In the genomic region with DNA sequence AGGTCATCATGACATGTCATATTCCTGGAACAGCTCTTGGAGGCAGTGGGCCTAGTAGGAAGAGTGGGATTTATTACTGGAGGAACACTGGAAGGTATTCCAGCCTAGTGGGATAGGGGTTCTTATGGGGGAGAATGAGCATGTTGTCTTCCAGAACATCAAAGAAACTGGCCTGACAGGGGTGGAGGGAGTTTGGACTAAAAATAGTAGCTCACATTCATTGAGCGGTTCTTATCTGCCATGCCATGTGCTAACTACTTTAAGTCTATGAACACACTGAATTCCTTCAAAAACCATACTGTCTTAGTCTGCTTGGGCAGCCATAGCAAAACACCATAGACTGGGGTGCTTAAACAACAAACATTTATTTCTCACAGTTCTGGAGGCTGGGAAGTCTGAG, we compare ENCODE assay signal across 29 cellular contexts.
"Had no signal": no experiment of that assay in that cellular context is flagged by ENCODE, and none has a peak within 500 bp of the region (broad histone marks: within the 10 kb centered on the region; RNA-seq: fewer than 3 reads in every experiment).

No MANE protein-coding gene starts in this region.

- H3K4me2 ChIP-seq: hepatocyte had no signal

- H3K27me3 Mint-ChIP-seq: dendritic cell treated with granulocyte-macrophage colony-stimulating factor and Interleukin-4, amounts not matched to agents 40 ng/mL and 50 ng/mL, for 4 days; effector memory CD8-positive, alpha-beta T cell had no signal

- H3K4me3 Mint-ChIP-seq: dendritic cell treated with granulocyte-macrophage colony-stimulating factor and Interleukin-4, amounts not matched to agents 40 ng/mL and 50 ng/mL, for 4 days; effector memory CD8-positive, alpha-beta T cell; endodermal cell had no signal

- FAIRE-seq: endometrium, endothelial cell of umbilical vein, frontal cortex had no signal

- H3K9me3 Mint-ChIP-seq: endodermal cell had no signal

- H3K4me3 ChIP-seq: colonic mucosa, coronary artery, dorsolateral prefrontal cortex, esophagus muscularis mucosa, esophagus squamous epithelium, gastrocnemius medialis, gastroesophageal sphincter, heart left ventricle, heart right ventricle, hepatocyte had no signal

- H3K4me1 ChIP-seq: colonic mucosa, esophagus muscularis mucosa, esophagus squamous epithelium, foreskin keratinocyte, gastrocnemius medialis, gastroesophageal sphincter, heart left ventricle, heart right ventricle had no signal

- DNase-seq: colonic mucosa; cortex of kidney; dermis blood vessel endothelial cell; dorsolateral prefrontal cortex; effector CD4-positive, alpha-beta T cell; effector CD8-positive, alpha-beta T cell; effector memory CD4-positive, alpha-beta T cell; effector memory CD8-positive, alpha-beta T cell; endodermal cell; erythroblast; esophagus squamous epithelium; foreskin fibroblast; foreskin keratinocyte; foreskin melanocyte; gastrocnemius medialis; glutamatergic neuron; head of caudate nucleus; heart left ventricle; heart right ventricle had no signal

- H3K27ac ChIP-seq: colonic mucosa, coronary artery, dorsolateral prefrontal cortex, epithelial cell of prostate, esophagus muscularis mucosa, esophagus squamous epithelium, foreskin keratinocyte, gastrocnemius medialis, gastroesophageal sphincter, heart left ventricle, heart right ventricle, hepatocyte had no signal

- H2AFZ ChIP-seq: hepatocyte had no signal

- H3K36me3 ChIP-seq: colonic mucosa, esophagus muscularis mucosa, esophagus squamous epithelium, gastrocnemius medialis, gastroesophageal sphincter, heart left ventricle, heart right ventricle had no signal

- H3K27me3 ChIP-seq: colonic mucosa, dorsolateral prefrontal cortex, esophagus muscularis mucosa, esophagus squamous epithelium, foreskin keratinocyte, gastrocnemius medialis, gastroesophageal sphincter, heart left ventricle, heart right ventricle, hepatocyte had no signal

- ATAC-seq: effector memory CD8-positive, alpha-beta T cell; esophagus mucosa; foreskin keratinocyte; gastrocnemius medialis; gastroesophageal sphincter; heart left ventricle; heart right ventricle had no signal

- H3K9me3 ChIP-seq: colonic mucosa, esophagus muscularis mucosa, esophagus squamous epithelium, gastrocnemius medialis, gastroesophageal sphincter, heart left ventricle, heart right ventricle had no signal

- H3K27ac Mint-ChIP-seq: dendritic cell treated with granulocyte-macrophage colony-stimulating factor and Interleukin-4, amounts not matched to agents 40 ng/mL and 50 ng/mL, for 4 days; effector memory CD8-positive, alpha-beta T cell; endodermal cell had no signal

- H3K79me2 ChIP-seq: hepatocyte had no signal
